ENCODE assay signal across 9 cellular contexts in the genomic region with DNA sequence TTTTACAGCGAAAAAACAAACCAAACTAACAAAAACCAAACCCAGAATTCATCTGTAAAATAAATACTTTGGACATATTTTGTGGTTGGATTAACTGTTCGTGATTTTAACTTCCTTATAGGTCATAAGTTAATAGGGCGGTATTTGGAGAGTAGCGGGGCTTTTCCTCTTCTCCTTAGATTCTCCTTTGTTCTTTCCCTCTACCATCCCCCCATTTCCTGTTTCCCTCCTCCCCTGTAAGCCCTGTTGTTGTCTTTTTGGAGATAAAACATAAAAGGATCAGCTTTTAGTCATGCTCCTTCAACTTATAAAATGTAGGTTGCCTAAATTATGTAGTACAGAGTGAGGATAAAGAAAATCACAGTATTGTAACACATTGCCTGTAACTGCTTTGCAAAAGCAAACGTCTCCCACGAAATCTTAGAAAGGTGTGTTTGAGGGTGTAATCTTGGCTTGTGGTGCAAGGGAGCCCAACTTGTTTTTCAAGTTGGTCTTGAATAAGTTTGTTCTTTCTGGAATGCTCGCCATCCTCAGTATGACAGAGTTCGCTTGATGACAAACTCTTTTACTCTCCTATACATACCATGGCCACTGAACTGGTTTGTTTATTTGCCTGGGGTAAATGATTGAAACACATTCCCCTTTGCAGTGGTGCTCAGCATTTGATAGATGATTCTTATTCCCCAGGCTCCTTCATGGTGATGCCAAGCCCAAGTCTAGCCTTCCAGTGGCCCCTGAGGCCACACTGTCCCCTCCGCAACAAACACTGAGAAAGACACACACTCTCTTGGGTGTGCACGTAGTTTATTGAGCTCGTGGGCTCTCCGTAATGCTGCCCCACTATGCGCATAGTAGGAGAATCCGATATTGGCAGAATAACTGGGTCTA. TPM values are rescaled to one million over a fixed set of nuclear protein-coding genes. Genes with fewer than 3 reads are reported as not detected.
DNase-seq lines count a peak whose midpoint lies in the region; ATAC-seq, FAIRE-seq and TF ChIP-seq lines count a peak whose summit lies in the region.
"Had no signal": no experiment of that assay in that cellular context is flagged by ENCODE, and none has a peak within 500 bp of the region (broad histone marks: within the 10 kb centered on the region; RNA-seq: fewer than 3 reads in every experiment).

No MANE protein-coding gene starts in this region.

- CTCF ChIA-PET in activated CD4-positive, alpha-beta memory T cell treated with anti-CD3 and anti-CD28 coated beads for 36 hours (lab: Charles Lee): no interaction called here

- H3K36me3 Mint-ChIP-seq in effector memory CD8-positive, alpha-beta T cell (ENCODE audit: insufficient read depth): no peaks in the 10 kb centered on the region
- H3K36me3 Mint-ChIP-seq in activated CD4-positive, alpha-beta memory T cell treated with anti-CD3 and anti-CD28 coated beads for 36 hours: no peaks in the 10 kb centered on the region

- FAIRE-seq in RCC 7860 (lab: Jason Lieb, UNC): peak; percentile 30

- POLR2A ChIA-PET in activated CD4-positive, alpha-beta memory T cell treated with anti-CD3 and anti-CD28 coated beads for 36 hours (lab: Charles Lee): no interaction called here

- intact Hi-C loops in activated CD4-positive, alpha-beta memory T cell treated with anti-CD3 and anti-CD28 coated beads for 36 hours (cut with micrococcal nuclease): no loop called here

- peak; percentile 27 for DNase-seq in H7
- peak; percentile 68 for DNase-seq in RCC 7860 (ENCODE audit: low spot score)
- DNase-seq in fibroblast of pulmonary artery (ENCODE audit: low read depth): peak; percentile 44
- DNase-seq in renal cortical epithelial cell (ENCODE audit: low read depth): peak; percentile 98
- no peak for DNase-seq in effector memory CD8-positive, alpha-beta T cell
- no peak for DNase-seq in activated CD4-positive, alpha-beta memory T cell treated with anti-CD3 and anti-CD28 coated beads for 36 hours
- DNase-seq in activated effector memory CD4-positive, alpha-beta T cell treated with anti-CD3 and anti-CD28 coated beads, Interleukin-2, amount 50 U/mL, for 16 hours: no peak
- DNase-seq in activated CD8-positive, alpha-beta memory T cell treated with anti-CD3 and anti-CD28 coated beads for 24 hours: no peak

- H3K4me1 Mint-ChIP-seq in effector memory CD8-positive, alpha-beta T cell (ENCODE audit: low read depth in 2 of 2): peaks cover 3 to 10% of the 10 kb centered on the region in 2 donors
- peaks cover 3% of the 10 kb centered on the region for H3K4me1 Mint-ChIP-seq in activated CD4-positive, alpha-beta memory T cell treated with anti-CD3 and anti-CD28 coated beads for 36 hours (ENCODE audit: low read depth)

- no peak for ATAC-seq in effector memory CD8-positive, alpha-beta T cell (replicated peaks)
- ATAC-seq: activated CD4-positive, alpha-beta T cell treated with anti-CD3 and anti-CD28 coated beads for 36 hours had no signal

- no peak for TF ChIP-seq CTCF in fibroblast of pulmonary artery (IDR thresholded peaks at IDR 0.05; ENCODE audit: low read length, missing control alignments)

- H3K4me3 ChIP-seq in H7 (ENCODE audit: insufficient read depth, low read depth, low read length): no peak overlapping the region
- H3K4me3 ChIP-seq in fibroblast of pulmonary artery (replicated peaks; ENCODE audit: low read depth, low read length): no peak overlapping the region

- no peak overlapping the region for H3K4me3 Mint-ChIP-seq in effector memory CD8-positive, alpha-beta T cell
- H3K4me3 Mint-ChIP-seq in activated CD4-positive, alpha-beta memory T cell treated with anti-CD3 and anti-CD28 coated beads for 36 hours: no peak overlapping the region
- H3K4me3 Mint-ChIP-seq: activated CD4-positive, alpha-beta T cell treated with anti-CD3 and anti-CD28 coated beads for 36 hours had no signal

- peaks cover 57 to 90% of the 10 kb centered on the region in 2 donors for H3K27me3 Mint-ChIP-seq in effector memory CD8-positive, alpha-beta T cell
- H3K27me3 Mint-ChIP-seq in activated CD4-positive, alpha-beta memory T cell treated with anti-CD3 and anti-CD28 coated beads for 36 hours: peaks cover 61% of the 10 kb centered on the region

- no peak overlapping the region for H3K27ac Mint-ChIP-seq in effector memory CD8-positive, alpha-beta T cell
- no peak overlapping the region for H3K27ac Mint-ChIP-seq in activated CD4-positive, alpha-beta memory T cell treated with anti-CD3 and anti-CD28 coated beads for 36 hours
- H3K27ac Mint-ChIP-seq: activated CD4-positive, alpha-beta T cell treated with anti-CD3 and anti-CD28 coated beads for 36 hours had no signal

- H3K9me3 Mint-ChIP-seq in effector memory CD8-positive, alpha-beta T cell: no peaks in the 10 kb centered on the region
- H3K9me3 Mint-ChIP-seq in activated CD4-positive, alpha-beta memory T cell treated with anti-CD3 and anti-CD28 coated beads for 36 hours: no peaks in the 10 kb centered on the region

- no peaks in the 10 kb centered on the region for H3K36me3 ChIP-seq in H7 (replicated peaks; ENCODE audit: control insufficient read depth, insufficient read depth, low read length)

- no peaks in the 10 kb centered on the region for H3K27me3 ChIP-seq in H7 (ENCODE audit: control insufficient read depth, insufficient read depth, low read length)

RNA-seq across cellular contexts. Expression of a gene that starts 49.4 kb away (rescaled TPM):
- 58.0 and 78.1 TPM in 2 replicates for total RNA-seq in H7 (2014; rRNA removed; shearing (Covaris generic))
- total RNA-seq in renal cortical epithelial cell: 54.4 and 170 TPM in 2 replicates
- total RNA-seq in activated CD4-positive, alpha-beta memory T cell treated with anti-CD3 and anti-CD28 coated beads for 36 hours: 1 to 10 TPM; 1.0 to 1.5 TPM

Comparison
In these comparisons a context has a peak if more than half of its experiments do, and no peak if none do; other contexts are left out.
1. DNase-seq: peak in H7 (single experiment), RCC 7860 (single experiment), fibroblast of pulmonary artery (single experiment) and renal cortical epithelial cell (single experiment); none in effector memory CD8-positive, alpha-beta T cell (0 of 3), activated CD4-positive, alpha-beta memory T cell treated with anti-CD3 and anti-CD28 coated beads for 36 hours (single experiment), activated effector memory CD4-positive, alpha-beta T cell treated with anti-CD3 and anti-CD28 coated beads, Interleukin-2, amount 50 U/mL, for 16 hours (single experiment) and activated CD8-positive, alpha-beta memory T cell treated with anti-CD3 and anti-CD28 coated beads for 24 hours (single experiment).
2. RNA of a gene that starts 49.4 kb away (total RNA-seq): 54.4 to 170 TPM in renal cortical epithelial cell and 58.0 to 78.1 TPM in H7; 1.0 to 1.5 TPM in activated CD4-positive, alpha-beta memory T cell treated with anti-CD3 and anti-CD28 coated beads for 36 hours; every median in the first group is over 10 times any median in the second.